In the genomic region with DNA sequence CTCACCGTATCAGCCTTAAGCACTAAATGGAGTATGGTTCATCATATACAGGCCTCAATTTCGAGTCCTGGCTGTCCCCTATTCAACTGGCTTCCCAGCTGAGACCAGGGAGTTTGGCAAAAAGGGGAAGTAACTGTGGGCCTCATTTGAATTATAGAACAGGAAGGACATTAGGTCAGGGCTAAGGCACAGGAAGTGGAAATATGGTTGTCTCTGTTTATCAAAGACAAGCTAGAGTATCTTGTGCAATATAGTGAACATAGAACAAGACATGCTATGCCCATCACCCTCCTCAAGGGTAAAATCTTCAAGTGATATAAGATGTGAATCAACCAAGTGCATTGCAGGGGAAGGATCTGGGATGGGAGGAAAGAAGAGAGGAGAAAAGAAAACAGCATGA, we compare ENCODE assay signal across 14 cellular contexts.
DNase-seq lines count a peak whose midpoint lies in the region; ATAC-seq, FAIRE-seq and TF ChIP-seq lines count a peak whose summit lies in the region.
"Had no signal": no experiment of that assay in that cellular context is flagged by ENCODE, and none has a peak within 500 bp of the region (broad histone marks: within the 10 kb centered on the region; RNA-seq: fewer than 3 reads in every experiment).

No MANE protein-coding gene starts in this region.

- H3K9me2 ChIP-seq in OCI-LY7 (ENCODE audit: insufficient read depth, low read length): no peaks in the 10 kb centered on the region

- H2AFZ ChIP-seq in OCI-LY7 (ENCODE audit: low read length): peak overlapping the region; percentile 98

- intact Hi-C loops in OCI-LY7 (cut with micrococcal nuclease; ENCODE audit: unreplicated experiment): no loop called here

- no peak for TF ChIP-seq POLR2A in H54 (IDR thresholded peaks at IDR 0.05; ENCODE audit: low read depth, low read length)

- peaks cover 15% of the 10 kb centered on the region for H3K4me1 ChIP-seq in OCI-LY7 (ENCODE audit: insufficient read depth, low read length, poor library complexity, severe bottlenecking)
- H3K4me1 ChIP-seq: Caco-2, thyroid gland had no signal

- POLR2A ChIA-PET in OCI-LY7 (lab: Charles Lee): interaction anchor here (0.6 kb wide), 1 partner anchor 50 kb away, joined by 3 read pairs; no protein-coding TSS in a partner anchor

- no peaks in the 10 kb centered on the region for H3K36me3 ChIP-seq in OCI-LY7 (ENCODE audit: insufficient read depth, low read length)
- H3K36me3 ChIP-seq: thyroid gland had no signal

- H3K79me2 ChIP-seq in OCI-LY7 (ENCODE audit: insufficient read depth, low read depth, low read length): no peaks in the 10 kb centered on the region

- no peaks in the 10 kb centered on the region for H4K20me1 ChIP-seq in OCI-LY7 (ENCODE audit: insufficient read depth, low read length)

- H3K9me3 ChIP-seq in OCI-LY7 (ENCODE audit: low read length): 0 out of 2 replicates have a peak, but pooled peaks cover 5% of the 10 kb centered on the region
- H3K9me3 ChIP-seq: Caco-2, thyroid gland had no signal

- FAIRE-seq in H54 (lab: Jason Lieb, UNC): no peak
- FAIRE-seq: GM18507 had no signal

- DNase-seq in CMK (ENCODE audit: low read depth) (peak; percentile 71), OCI-LY7 (ENCODE audit: low spot score) (peak; percentile 71), iris pigment epithelial cell (ENCODE audit: low read depth) (peak; percentile 43), H54 (ENCODE audit: insufficient read length, low spot score) (no peak), HCEC 1CT (no peak), iPS-NIHi7 (ENCODE audit: extremely low spot score) (no peak)
- no peak for DNase-seq in activated CD4-positive, alpha-beta T cell treated with anti-CD3 and anti-CD28 coated beads for 4 hours
- DNase-seq: Caco-2; NCI-H526 treated with DMSO at 0.1 percent for 48 hours; stimulated activated CD4-positive, alpha-beta T cell treated with anti-CD3 and anti-CD28 coated beads, Interleukin-2, amount 100 ng/mL, for 48 hours; T-helper 9 cell; thyroid gland had no signal

- peak overlapping the region; percentile 55 for H3K4me2 ChIP-seq in OCI-LY7 (ENCODE audit: low read length)

- peak; percentile 89 for ATAC-seq in GM21825 (IDR thresholded peaks at IDR 0.05; ENCODE audit: unreplicated experiment)

- H3K4me3 ChIP-seq in OCI-LY7 (ENCODE audit: low read depth, low read length, poor library complexity, severe bottlenecking): peak overlapping the region; percentile 17
- H3K4me3 ChIP-seq: thyroid gland had no signal

- no TSS peak for BruUV-seq in OCI-LY7 (replicated peaks; lab: Mats Ljungman, UMichigan)

- CTCF ChIA-PET in OCI-LY7 (lab: Charles Lee; ENCODE audit: unreplicated experiment): no interaction called here

- no peak for TF ChIP-seq CTCF in OCI-LY7 (conservative IDR thresholded peaks at IDR 0.05; ENCODE audit: low read length)

- no peak overlapping the region for H3K27ac ChIP-seq in OCI-LY7 (ENCODE audit: low read depth, low read length, poor library complexity, severe bottlenecking)
- H3K27ac ChIP-seq: thyroid gland had no signal

Comparison
In these comparisons a context has a peak if more than half of its experiments do, and no peak if none do; other contexts are left out.
1. DNase-seq: peak in CMK (single experiment), OCI-LY7 (single experiment) and iris pigment epithelial cell (single experiment); none in H54 (single experiment), activated CD4-positive, alpha-beta T cell treated with anti-CD3 and anti-CD28 coated beads for 4 hours (0 of 2), HCEC 1CT (single experiment) and iPS-NIHi7 (single experiment).